Comparison of ENCODE assay signal across 15 cellular contexts in genomic region chr6:44651604-44652003, GRCh38.
DNase-seq lines count a peak whose midpoint lies in the region; ATAC-seq, FAIRE-seq and TF ChIP-seq lines count a peak whose summit lies in the region.
"Had no signal": no experiment of that assay in that cellular context is flagged by ENCODE, and none has a peak within 500 bp of the region (broad histone marks: within the 10 kb centered on the region; RNA-seq: fewer than 3 reads in every experiment).

No MANE protein-coding gene starts in this region.

- ATAC-seq in GM21825 (IDR thresholded peaks at IDR 0.05; ENCODE audit: unreplicated experiment) (no peak), GM21529 (IDR thresholded peaks at IDR 0.05; ENCODE audit: unreplicated experiment) (no peak)
- no peak for ATAC-seq in activated T-cell treated with anti-CD3 and anti-CD28 coated beads, Interleukin-2, amount 50 U/mL, for 72 hours (replicated peaks in 1 of 2)
- ATAC-seq: HCT116 had no signal

- no peak overlapping the region for H3K9ac ChIP-seq in H9 (ENCODE audit: extremely low read depth, insufficient read length, low read length)
- no peak overlapping the region for H3K9ac ChIP-seq in astrocyte (ENCODE audit: low read length)
- H3K9ac ChIP-seq: SK-N-SH had no signal

- H3K4me2 ChIP-seq in H9 (ENCODE audit: insufficient read depth, insufficient read length, low read length) (no peak overlapping the region), astrocyte (ENCODE audit: low read length) (no peak overlapping the region)
- H3K4me2 ChIP-seq: SK-N-SH had no signal

- H3K27ac Mint-ChIP-seq in H9 (peak overlapping the region in 2 of 3 experiments; percentile 28 to 80; a peak in 3 of 7 replicates), astrocyte (ENCODE audit: unreplicated experiment) (no peak overlapping the region), type B pancreatic cell (peak overlapping the region; percentile 32)
- no peak overlapping the region for H3K27ac Mint-ChIP-seq in activated T-cell treated with anti-CD3 and anti-CD28 coated beads, Interleukin-2, amount 50 U/mL, for 72 hours

- H2BK120ac ChIP-seq in H9 (ENCODE audit: low read depth, low read length, poor library complexity, severe bottlenecking) = no peak overlapping the region

- no peak overlapping the region for H4K91ac ChIP-seq in H9 (ENCODE audit: insufficient read length, low read depth, low read length)

- no peak for FAIRE-seq in astrocyte (lab: Jason Lieb, UNC)
- FAIRE-seq in small intestine (lab: Jason Lieb, UNC) = no peak

- H3K79me2 ChIP-seq in H9 (ENCODE audit: insufficient read depth, low read length) = no peaks in the 10 kb centered on the region
- no peaks in the 10 kb centered on the region for H3K79me2 ChIP-seq in astrocyte (ENCODE audit: insufficient read depth, low read length)

- no peak overlapping the region for H4K8ac ChIP-seq in H9 (replicated peaks; ENCODE audit: insufficient read length, low read depth, low read length)

- H3K79me1 ChIP-seq in H9 (ENCODE audit: insufficient read depth, low read depth, low read length, poor library complexity, severe bottlenecking) = no peaks in the 10 kb centered on the region

- H4K20me1 ChIP-seq in H9 (ENCODE audit: control insufficient read depth, insufficient read depth, insufficient read length) (no peaks in the 10 kb centered on the region), astrocyte (ENCODE audit: insufficient read depth, low read length) (no peaks in the 10 kb centered on the region)

- no peak overlapping the region for H3K18ac ChIP-seq in H9 (ENCODE audit: insufficient read length, low read depth, low read length)

- H3K4me3 ChIP-seq in astrocyte (ENCODE audit: insufficient read depth, low read depth, low read length) = no peak overlapping the region
- H3K4me3 ChIP-seq in small intestine (ENCODE audit: low read depth in 1 of 2, low read length in 2 of 2) = no peak overlapping the region

- H3K36me3 ChIP-seq in astrocyte (ENCODE audit: insufficient read depth, low read length) = no peaks in the 10 kb centered on the region
- no peaks in the 10 kb centered on the region for H3K36me3 ChIP-seq in small intestine (ENCODE audit: control insufficient read depth in 2 of 2, insufficient read depth in 2 of 2, low read length in 2 of 2)

- H2BK12ac ChIP-seq in H9 (ENCODE audit: insufficient read length, low read depth, low read length) = no peak overlapping the region

- no peaks in the 10 kb centered on the region for H3K36me3 Mint-ChIP-seq in H9 (ENCODE audit: insufficient read depth in 1 of 3, low read depth in 3 of 3)
- H3K36me3 Mint-ChIP-seq in astrocyte (ENCODE audit: low read depth, unreplicated experiment) = peaks cover 2% of the 10 kb centered on the region
- no peaks in the 10 kb centered on the region for H3K36me3 Mint-ChIP-seq in type B pancreatic cell
- H3K36me3 Mint-ChIP-seq in activated T-cell treated with anti-CD3 and anti-CD28 coated beads, Interleukin-2, amount 50 U/mL, for 72 hours (ENCODE audit: insufficient read depth in 2 of 2) = peaks cover 1 to 6% of the 10 kb centered on the region in 2 donors
- H3K36me3 Mint-ChIP-seq: CD4-positive, CD25-positive, alpha-beta regulatory T cell had no signal

- H3K4me1 ChIP-seq in H9 (ENCODE audit: insufficient read depth, low read length) (0 out of 2 replicates have a peak, but pooled peaks cover 2% of the 10 kb centered on the region), astrocyte (ENCODE audit: insufficient read depth, low read length) (peaks cover 41% of the 10 kb centered on the region), small intestine (ENCODE audit: control insufficient read depth in 2 of 2, insufficient read depth in 1 of 2, low read depth in 1 of 2, low read length in 1 of 2) (no peaks in the 10 kb centered on the region)

- TF ChIP-seq CTCF in H9 (conservative IDR thresholded peaks at IDR 0.05) (no peak), astrocyte (IDR thresholded peaks at IDR 0.05; ENCODE audit: insufficient read depth, low read depth, low read length) (no peak), type B pancreatic cell (conservative IDR thresholded peaks at IDR 0.05) (no peak)

- H3K23ac ChIP-seq in H9 (ENCODE audit: insufficient read length, low read depth, low read length) = no peak overlapping the region

- no peaks in the 10 kb centered on the region for H3K9me3 Mint-ChIP-seq in H9
- peaks cover 2% of the 10 kb centered on the region for H3K9me3 Mint-ChIP-seq in astrocyte (ENCODE audit: unreplicated experiment)
- no peaks in the 10 kb centered on the region for H3K9me3 Mint-ChIP-seq in type B pancreatic cell
- H3K9me3 Mint-ChIP-seq in activated T-cell treated with anti-CD3 and anti-CD28 coated beads, Interleukin-2, amount 50 U/mL, for 72 hours = peaks cover 0 to 3% of the 10 kb centered on the region in 2 donors

- no peak overlapping the region for H2AK5ac ChIP-seq in H9 (ENCODE audit: insufficient read length, low read length)

- no peaks in the 10 kb centered on the region for H3K23me2 ChIP-seq in H9 (ENCODE audit: insufficient read length, low read depth, low read length, poor library complexity, severe bottlenecking)

- no peak overlapping the region for H3K56ac ChIP-seq in H9 (ENCODE audit: insufficient read length, low read depth, low read length)

- no peak overlapping the region for H3T11ph ChIP-seq in H9 (ENCODE audit: low read length)

- H3K4me1 Mint-ChIP-seq in H9 = peaks cover 19 to 24% of the 10 kb centered on the region in 2 experiments
- peaks cover 44% of the 10 kb centered on the region for H3K4me1 Mint-ChIP-seq in astrocyte (ENCODE audit: low read depth, unreplicated experiment)
- H3K4me1 Mint-ChIP-seq in type B pancreatic cell (ENCODE audit: unreplicated experiment) = peaks cover 29% of the 10 kb centered on the region
- peaks cover 16% of the 10 kb centered on the region for H3K4me1 Mint-ChIP-seq in activated T-cell treated with anti-CD3 and anti-CD28 coated beads, Interleukin-2, amount 50 U/mL, for 72 hours (ENCODE audit: low read depth)

- no peak overlapping the region for H4K5ac ChIP-seq in H9 (ENCODE audit: insufficient read length, low read depth, low read length)

- H2BK5ac ChIP-seq in H9 (ENCODE audit: insufficient read length, low read length) = no peak overlapping the region

- H3K27ac ChIP-seq in H9 (ENCODE audit: insufficient read length, low read depth, low read length) = no peak overlapping the region
- H3K27ac ChIP-seq in astrocyte (ENCODE audit: low read depth, low read length) = peak overlapping the region; percentile 3
- no peak overlapping the region for H3K27ac ChIP-seq in small intestine (ENCODE audit: low read depth in 1 of 2, low read length in 1 of 2)

- no peak overlapping the region for H3K4me3 Mint-ChIP-seq in H9
- H3K4me3 Mint-ChIP-seq in astrocyte (ENCODE audit: unreplicated experiment) = no peak overlapping the region
- no peak overlapping the region for H3K4me3 Mint-ChIP-seq in type B pancreatic cell
- no peak overlapping the region for H3K4me3 Mint-ChIP-seq in activated T-cell treated with anti-CD3 and anti-CD28 coated beads, Interleukin-2, amount 50 U/mL, for 72 hours
- H3K4me3 Mint-ChIP-seq: CD4-positive, CD25-positive, alpha-beta regulatory T cell had no signal

- no peak overlapping the region for H2AFZ ChIP-seq in H9 (ENCODE audit: low read length)
- no peak overlapping the region for H2AFZ ChIP-seq in astrocyte (ENCODE audit: low read depth, low read length)

- peaks cover 5% of the 10 kb centered on the region for H3K27me3 Mint-ChIP-seq in H9 (ENCODE audit: low read depth)
- no peaks in the 10 kb centered on the region for H3K27me3 Mint-ChIP-seq in astrocyte (ENCODE audit: low read depth, unreplicated experiment)
- H3K27me3 Mint-ChIP-seq in type B pancreatic cell = peaks cover 39% of the 10 kb centered on the region
- H3K27me3 Mint-ChIP-seq in activated T-cell treated with anti-CD3 and anti-CD28 coated beads, Interleukin-2, amount 50 U/mL, for 72 hours (ENCODE audit: low read depth) = peaks cover 7% of the 10 kb centered on the region

- H3K9me3 ChIP-seq in H9 (ENCODE audit: control insufficient read depth, low read depth, low read length) (no peaks in the 10 kb centered on the region), astrocyte (ENCODE audit: insufficient read depth, low read depth, low read length) (no peaks in the 10 kb centered on the region), small intestine (ENCODE audit: control insufficient read depth, low read depth) (no peaks in the 10 kb centered on the region)
- H3K9me3 ChIP-seq: SK-N-SH had no signal

- no peak overlapping the region for H3K4ac ChIP-seq in H9 (ENCODE audit: low read depth, low read length)

- no peaks in the 10 kb centered on the region for H3K27me3 ChIP-seq in H9 (ENCODE audit: insufficient read depth, low read length)
- no peaks in the 10 kb centered on the region for H3K27me3 ChIP-seq in astrocyte (ENCODE audit: insufficient read depth, low read length)
- H3K27me3 ChIP-seq in small intestine (ENCODE audit: control insufficient read depth in 2 of 2, insufficient read depth in 2 of 2, low read length in 2 of 2) = no peaks in the 10 kb centered on the region

- no peak overlapping the region for H2BK15ac ChIP-seq in H9 (ENCODE audit: low read depth, low read length)

- DNase-seq in H9 (peak; percentile 69), astrocyte (ENCODE audit: low read depth) (no peak), kidney tubule cell (ENCODE audit: low spot score) (peak; percentile 43), type B pancreatic cell (ENCODE audit: extremely low spot score, unreplicated experiment) (no peak), small intestine (no peak)
- no peak for DNase-seq in activated T-cell treated with anti-CD3 and anti-CD28 coated beads, Interleukin-2, amount 50 U/mL, for 72 hours
- DNase-seq: CD4-positive, CD25-positive, alpha-beta regulatory T cell; DMS79 treated with DMSO at 0.1 percent for 48 hours; KBM-7; NCI-H1092; NCI-H1694; SK-N-SH had no signal

- H3K14ac ChIP-seq in H9 (ENCODE audit: insufficient read depth, low read length) = no peak overlapping the region

- no peak overlapping the region for H2BK20ac ChIP-seq in H9 (ENCODE audit: low read depth, low read length, poor library complexity, severe bottlenecking)

- no CpG with 5 or more reads among the region's 15 CpGs for WGBS in H9 (ENCODE audit: extremely low coverage, insufficient read length, low lambda C conversion rate)
- WGBS in small intestine, 3 donors = 89 to 92% (median 90%) methylated on average over 15 of the region's 15 CpGs

Comparison
In these comparisons a context has a peak if more than half of its experiments do, and no peak if none do; other contexts are left out.
1. DNase-seq: peak in H9 (single experiment) and kidney tubule cell (single experiment); none in astrocyte (single experiment), type B pancreatic cell (single experiment), small intestine (single experiment) and activated T-cell treated with anti-CD3 and anti-CD28 coated beads, Interleukin-2, amount 50 U/mL, for 72 hours (0 of 2).
2. H3K27ac Mint-ChIP-seq: peak in H9 (2 of 3) and type B pancreatic cell (single experiment); none in astrocyte (single experiment) and activated T-cell treated with anti-CD3 and anti-CD28 coated beads, Interleukin-2, amount 50 U/mL, for 72 hours (single experiment).